1 cellular context compared by ENCODE assay signal in genomic region chr11:65607614-65608426, GRCh38.
TF ChIP-seq lines count a peak whose summit lies in the region.

No MANE protein-coding gene starts in this region.

TF ChIP-seq in HepG2, 621 proteins besides CTCF, POLR2A, EP300 and RAD21:
- TF ChIP-seq ZFP91 (CRISPR knock-in tag; IDR thresholded peaks at IDR 0.05; ENCODE audit: borderline replicate concordance) (0 out of 2 replicates have a peak, but pooled peaks have one; percentile 23), SNRNP70 (IDR thresholded peaks at IDR 0.05; ENCODE audit: low read depth, low read length) (no peak), GFI1 (CRISPR knock-in tag; IDR thresholded peaks at IDR 0.05; ENCODE audit: borderline replicate concordance) (no peak), HNRNPL (IDR thresholded peaks at IDR 0.05; ENCODE audit: low read depth, low read length) (0 out of 2 replicates have a peak, but pooled peaks have one; percentile 35), PCBP1 (IDR thresholded peaks at IDR 0.05; ENCODE audit: borderline replicate concordance, low read depth, low read length) (no peak), RBFOX2 (IDR thresholded peaks at IDR 0.05; ENCODE audit: low read depth, low read length) (peak; percentile 62), RAD51 (IDR thresholded peaks at IDR 0.05; ENCODE audit: borderline replicate concordance) (no peak), AGO2 (optimal IDR thresholded peaks at IDR 0.05; ENCODE audit: low read depth, low read length) (peak; percentile 92), ZNF850 (CRISPR knock-in tag; conservative IDR thresholded peaks at IDR 0.05) (no peak), EEA1 (CRISPR knock-in tag; IDR thresholded peaks at IDR 0.05; ENCODE audit: borderline replicate concordance) (no peak), ZNF776 (CRISPR knock-in tag; IDR thresholded peaks at IDR 0.05) (0 out of 2 replicates have a peak, but pooled peaks have one; percentile 35), POLR2AphosphoS2 (IDR thresholded peaks at IDR 0.05; ENCODE audit: low read depth, low read length) (peak; percentile 63; the same call in 1 of the 2 replicates)
